9 cellular contexts compared by ENCODE assay signal in the genomic region with DNA sequence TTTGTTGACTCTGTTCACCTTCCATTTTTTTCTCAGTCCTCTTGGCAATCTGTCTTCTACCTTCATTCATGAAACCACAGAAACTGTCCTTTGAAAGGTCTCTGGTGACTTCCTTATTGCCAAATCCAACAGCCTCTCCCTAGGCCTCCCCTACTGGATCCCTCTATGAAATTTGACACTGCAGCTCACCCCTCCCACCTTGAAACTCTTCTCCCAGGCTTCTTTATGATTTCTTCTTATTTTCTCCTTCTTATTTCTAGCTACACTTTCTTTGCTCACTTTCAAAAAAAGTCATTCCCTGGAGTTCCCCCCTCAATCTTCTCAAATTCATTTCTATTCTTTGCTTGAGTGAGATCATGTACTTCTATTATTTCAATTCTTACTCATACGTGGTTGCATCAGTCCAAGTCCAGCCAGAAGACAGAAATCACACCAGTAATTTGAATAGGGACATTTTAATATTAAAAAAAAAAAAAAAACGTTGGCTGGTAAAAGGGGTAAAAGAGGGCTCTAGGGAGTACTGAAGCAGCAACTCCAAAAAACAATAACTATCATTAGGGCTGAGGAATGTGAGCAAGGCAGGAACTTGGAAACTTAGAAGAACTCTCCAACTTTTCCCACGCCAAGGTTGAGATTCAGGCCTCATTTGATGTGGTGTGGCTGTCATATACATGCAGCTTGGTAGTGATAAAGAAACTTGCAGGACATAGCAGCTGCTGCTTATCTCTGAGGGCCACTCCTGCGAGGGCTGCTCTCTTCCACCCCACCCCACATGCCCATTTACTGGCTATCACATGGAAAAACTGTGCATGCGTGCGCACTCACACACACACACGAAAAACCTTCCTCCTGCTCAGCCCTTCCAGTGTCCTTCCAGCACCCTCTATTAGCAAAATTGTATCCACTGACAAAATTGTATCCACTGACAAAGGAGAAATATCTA.
DNase-seq lines count a peak whose midpoint lies in the region; ATAC-seq, FAIRE-seq and TF ChIP-seq lines count a peak whose summit lies in the region.
"Had no signal": no experiment of that assay in that cellular context is flagged by ENCODE, and none has a peak within 500 bp of the region (broad histone marks: within the 10 kb centered on the region; RNA-seq: fewer than 3 reads in every experiment).

No MANE protein-coding gene starts in this region.

- H3K36me3 Mint-ChIP-seq in glutamatergic neuron (ENCODE audit: unreplicated experiment) = no peaks in the 10 kb centered on the region

- H2AFZ ChIP-seq in fibroblast of lung (ENCODE audit: low read length) = no peak overlapping the region

- no peaks in the 10 kb centered on the region for H3K27me3 ChIP-seq in fibroblast of lung (ENCODE audit: control insufficient read depth, insufficient read depth, low read length)

- no peak overlapping the region for H3K27ac Mint-ChIP-seq in glutamatergic neuron (ENCODE audit: unreplicated experiment)
- H3K27ac Mint-ChIP-seq: CD4-positive, alpha-beta T cell had no signal

- no peaks in the 10 kb centered on the region for H3K9me3 ChIP-seq in fibroblast of lung (ENCODE audit: control insufficient read depth, insufficient read depth, low read depth, low read length)

- intact Hi-C loops in Right ventricle myocardium superior (cut with DNase I) = no loop called here
- intact Hi-C loops in cardiac septum (cut with DNase I) = no loop called here

- H3K4me1 Mint-ChIP-seq in glutamatergic neuron (ENCODE audit: low read depth, unreplicated experiment) = peaks cover 4% of the 10 kb centered on the region

- no peak overlapping the region for H3K4me2 ChIP-seq in fibroblast of lung (ENCODE audit: extremely low read depth, insufficient read depth, low read length)

- no peaks in the 10 kb centered on the region for H4K20me1 ChIP-seq in fibroblast of lung (ENCODE audit: control insufficient read depth, extremely low read depth, insufficient read depth, low read length)

- H3K27ac ChIP-seq in fibroblast of lung (ENCODE audit: insufficient read depth, low read length) = no peak overlapping the region

- H3K4me1 ChIP-seq in fibroblast of lung (ENCODE audit: control insufficient read depth, extremely low read depth, insufficient read depth, low read length) = peaks cover 9% of the 10 kb centered on the region

- DNase-seq in Right ventricle myocardium superior (no peak), cardiac septum (ENCODE audit: low spot score) (no peak), RCC 7860 (ENCODE audit: low spot score) (peak; percentile 57), fibroblast of lung (ENCODE audit: low read depth in 2 of 2) (peak; percentile 78 to 88), urothelium cell line (ENCODE audit: low spot score) (peak; percentile 44), NCI-H1694 treated with DMSO at 0.1 percent for 48 hours (lab: John Stamatoyannopoulos, UW) (no peak), glutamatergic neuron (no peak)
- DNase-seq: CD4-positive, alpha-beta T cell had no signal

- TF ChIP-seq CTCF in fibroblast of lung (conservative IDR thresholded peaks at IDR 0.05 in 1 of 2, IDR thresholded peaks at IDR 0.05 in 1 of 2; ENCODE audit: low read depth in 1 of 2, low read length in 2 of 2) (no peak), glutamatergic neuron (IDR thresholded peaks at IDR 0.05; ENCODE audit: partially characterized antibody, unreplicated experiment) (no peak)

- ATAC-seq in Right ventricle myocardium superior (ENCODE audit: poor library complexity) (peak; percentile 34), GM19035 (IDR thresholded peaks at IDR 0.05; ENCODE audit: unreplicated experiment) (no peak)

- no peaks in the 10 kb centered on the region for H3K79me2 ChIP-seq in fibroblast of lung (ENCODE audit: control insufficient read depth, insufficient read depth, low read length)

- H3K27me3 Mint-ChIP-seq in glutamatergic neuron (ENCODE audit: unreplicated experiment) = no peaks in the 10 kb centered on the region

- no peaks in the 10 kb centered on the region for H3K36me3 ChIP-seq in fibroblast of lung (ENCODE audit: control insufficient read depth, insufficient read depth, low read length)

- no peak overlapping the region for H3K9ac ChIP-seq in fibroblast of lung (ENCODE audit: insufficient read depth, low read length)

- H3K9me3 Mint-ChIP-seq in glutamatergic neuron (ENCODE audit: unreplicated experiment) = no peaks in the 10 kb centered on the region
- H3K9me3 Mint-ChIP-seq: CD4-positive, alpha-beta T cell had no signal

- no peak overlapping the region for H3K4me3 Mint-ChIP-seq in glutamatergic neuron (ENCODE audit: unreplicated experiment)
- H3K4me3 Mint-ChIP-seq: CD4-positive, alpha-beta T cell had no signal

- FAIRE-seq in RCC 7860 (lab: Jason Lieb, UNC) (peak; percentile 46), urothelium cell line (lab: Jason Lieb, UNC) (no peak)

- no peak overlapping the region for H3K4me3 ChIP-seq in fibroblast of lung (replicated peaks in 1 of 4; ENCODE audit: control extremely low read depth in 1 of 4, insufficient read depth in 1 of 4, low read depth in 3 of 4, low read length in 4 of 4)

Comparison
In these comparisons a context has a peak if more than half of its experiments do, and no peak if none do; other contexts are left out.
1. DNase-seq: peak in RCC 7860 (single experiment), fibroblast of lung (2 of 2) and urothelium cell line (single experiment); none in Right ventricle myocardium superior (single experiment), cardiac septum (single experiment), NCI-H1694 treated with DMSO at 0.1 percent for 48 hours (single experiment) and glutamatergic neuron (single experiment).